ENCODE assay signal across 26 cellular contexts in genomic region chr7:34296663-34297062, GRCh38.
DNase-seq lines count a peak whose midpoint lies in the region; ATAC-seq and TF ChIP-seq lines count a peak whose summit lies in the region.
"Had no signal": no experiment of that assay in that cellular context is flagged by ENCODE, and none has a peak within 500 bp of the region (broad histone marks: within the 10 kb centered on the region; RNA-seq: fewer than 3 reads in every experiment).

No MANE protein-coding gene starts in this region.

- no peak overlapping the region for H3K4me2 ChIP-seq in GM23248 (ENCODE audit: unreplicated experiment)
- no peak overlapping the region for H3K4me2 ChIP-seq in MM.1S (ENCODE audit: low read depth, low read length)

- H2AFZ ChIP-seq in GM23248: peak overlapping the region; percentile 33
- H2AFZ ChIP-seq in MM.1S (ENCODE audit: low read length): no peak overlapping the region

- DNase-seq in AG04449 (ENCODE audit: low read depth, low spot score) (peak; percentile 47), GM23248 (peak; percentile 81), adipocyte (ENCODE audit: low read depth) (peak; percentile 17), fibroblast of pulmonary artery (ENCODE audit: low read depth) (peak; percentile 48), NCI-H2081 (lab: John Stamatoyannopoulos, UW) (no peak), left lung (no peak), MM.1S (no peak), DMS53 (lab: John Stamatoyannopoulos, UW) (no peak)
- DNase-seq: activated CD4-positive, alpha-beta T cell treated with anti-CD3 and anti-CD28 coated beads, Interleukin-2, amount 50 U/mL, for 1 hour; activated CD4-positive, CD25-positive, alpha-beta regulatory T cell; activated T-cell treated with anti-CD3 and anti-CD28 coated beads, Interleukin-2, amount 50 U/mL, for 72 hours; Calu3; CD4-positive, CD25-positive, alpha-beta regulatory T cell; left ventricle myocardium superior; NCI-H1436; NCI-H2081 treated with DMSO at 0.1 percent for 48 hours; NCI-H446; NCI-H82; spleen; stimulated activated CD4-positive, alpha-beta T cell treated with anti-CD3 and anti-CD28 coated beads, Interleukin-2, amount 100 ng/mL, for 24 hours; stimulated activated naive CD8-positive, alpha-beta T cell treated with anti-CD3 and anti-CD28 coated beads, Interleukin-15, Interleukin-2, amounts not matched to agents 100 U/mL and 50 U/mL, for 24 hours; testis had no signal

- H3K9ac ChIP-seq in GM23248: no peak overlapping the region
- H3K9ac ChIP-seq in adipocyte (ENCODE audit: low read length): no peak overlapping the region
- no peak overlapping the region for H3K9ac ChIP-seq in MM.1S (ENCODE audit: low read length)

- H3K9me2 ChIP-seq in GM23248 (ENCODE audit: insufficient read depth) (no peaks in the 10 kb centered on the region), MM.1S (replicated peaks; ENCODE audit: insufficient read depth, low read length) (no peaks in the 10 kb centered on the region)

- POLR2A ChIA-PET in AG04449 (lab: Yijun Ruan, JAX): no interaction called here

- in situ Hi-C loops in GM23248 (cut with MboI): no loop called here

- H3K4me1 ChIP-seq in GM23248 (ENCODE audit: insufficient read depth): peaks cover 14% of the 10 kb centered on the region
- peaks cover 6% of the 10 kb centered on the region for H3K4me1 ChIP-seq in adipocyte (ENCODE audit: control insufficient read depth, insufficient read depth, low read length)
- no peaks in the 10 kb centered on the region for H3K4me1 ChIP-seq in left lung
- no peaks in the 10 kb centered on the region for H3K4me1 ChIP-seq in MM.1S (ENCODE audit: low read length)
- H3K4me1 ChIP-seq: right atrium auricular region, spleen, testis had no signal

- WGBS in GM23248 (ENCODE audit: low coverage in 1 of 2, low lambda C conversion rate in 2 of 2, missing lambda C conversion rate in 2 of 2), 2 experiments: 37 to 48% methylated on average over 1 of the region's 1 CpG

- H3F3A ChIP-seq in GM23248 (ENCODE audit: insufficient read depth) (0 out of 2 replicates have a peak, but pooled peaks cover 13% of the 10 kb centered on the region), MM.1S (ENCODE audit: insufficient read depth, low read length) (no peaks in the 10 kb centered on the region)

- H3K36me3 ChIP-seq in GM23248 (ENCODE audit: low read depth): no peaks in the 10 kb centered on the region
- no peaks in the 10 kb centered on the region for H3K36me3 ChIP-seq in adipocyte (ENCODE audit: control insufficient read depth, insufficient read depth, low read length, severe bottlenecking)
- no peaks in the 10 kb centered on the region for H3K36me3 ChIP-seq in left lung
- H3K36me3 ChIP-seq in MM.1S (replicated peaks; ENCODE audit: insufficient read depth, low read length): no peaks in the 10 kb centered on the region
- H3K36me3 ChIP-seq: right atrium auricular region, spleen had no signal

- H3K9me3 ChIP-seq in GM23248 (ENCODE audit: low read depth): no peaks in the 10 kb centered on the region
- no peaks in the 10 kb centered on the region for H3K9me3 ChIP-seq in adipocyte (ENCODE audit: control insufficient read depth, low read length)
- no peaks in the 10 kb centered on the region for H3K9me3 ChIP-seq in left lung
- H3K9me3 ChIP-seq in MM.1S (replicated peaks; ENCODE audit: insufficient read depth, low read length): no peaks in the 10 kb centered on the region
- H3K9me3 ChIP-seq: spleen, testis had no signal

- TF ChIP-seq CTCF in AG04449 (IDR thresholded peaks at IDR 0.05; ENCODE audit: insufficient read depth, low read length, missing control alignments) (no peak), fibroblast of pulmonary artery (IDR thresholded peaks at IDR 0.05; ENCODE audit: low read length, missing control alignments) (no peak), left lung (IDR thresholded peaks at IDR 0.05) (no peak), MM.1S (IDR thresholded peaks at IDR 0.05; ENCODE audit: low read length) (no peak)

- H3K27ac ChIP-seq in GM23248 (peak overlapping the region; percentile 54), left lung (no peak overlapping the region), MM.1S (ENCODE audit: low read length) (no peak overlapping the region)
- H3K27ac ChIP-seq: 22Rv1, right atrium auricular region, RWPE1, spleen, testis had no signal

- intact Hi-C loops in left lung (cut with DNase I): no loop called here

- CTCF ChIA-PET in AG04449 (lab: Yijun Ruan, JAX): interaction anchor here (1.2 to 1.9 kb wide), 2 partner anchors 17 to 20 kb away, joined by 3 to 5 read pairs; no protein-coding TSS in a partner anchor

- H3K4me3 ChIP-seq in AG04449 (ENCODE audit: low read depth, low read length) (no peak overlapping the region), GM23248 (no peak overlapping the region), adipocyte (ENCODE audit: low read length) (no peak overlapping the region), fibroblast of pulmonary artery (replicated peaks; ENCODE audit: low read depth, low read length) (no peak overlapping the region), left lung (no peak overlapping the region), MM.1S (ENCODE audit: low read length) (no peak overlapping the region)
- H3K4me3 ChIP-seq: right atrium auricular region, spleen, testis had no signal

- H3K79me2 ChIP-seq in GM23248 (ENCODE audit: insufficient read depth) (no peaks in the 10 kb centered on the region), MM.1S (ENCODE audit: low read length) (no peaks in the 10 kb centered on the region)

- H4K20me1 ChIP-seq in GM23248 (ENCODE audit: insufficient read depth) (no peaks in the 10 kb centered on the region), MM.1S (ENCODE audit: insufficient read depth, low read length) (no peaks in the 10 kb centered on the region)

- H3K27me3 ChIP-seq in GM23248 (replicated peaks; ENCODE audit: insufficient read depth): no peaks in the 10 kb centered on the region
- H3K27me3 ChIP-seq in adipocyte (replicated peaks; ENCODE audit: control insufficient read depth, insufficient read depth, low read length): no peaks in the 10 kb centered on the region
- H3K27me3 ChIP-seq in left lung: no peaks in the 10 kb centered on the region
- H3K27me3 ChIP-seq in MM.1S (replicated peaks; ENCODE audit: insufficient read depth, low read length): no peaks in the 10 kb centered on the region
- H3K27me3 ChIP-seq: right atrium auricular region, spleen, testis had no signal

- ATAC-seq in left lung: no peak
- ATAC-seq: activated T-cell treated with anti-CD3 and anti-CD28 coated beads, Interleukin-2, amount 50 U/mL, for 72 hours; HCT116; left ventricle myocardium superior; stimulated activated naive CD8-positive, alpha-beta T cell treated with anti-CD3 and anti-CD28 coated beads, Interleukin-15, Interleukin-2, amounts not matched to agents 100 U/mL and 50 U/mL, for 24 hours had no signal

Comparison
In these comparisons a context has a peak if more than half of its experiments do, and no peak if none do; other contexts are left out.
1. DNase-seq: peak in AG04449 (single experiment), GM23248 (single experiment), adipocyte (single experiment) and fibroblast of pulmonary artery (single experiment); none in NCI-H2081 (0 of 2), left lung (0 of 2), MM.1S (single experiment) and DMS53 (single experiment).